Comparison of ENCODE assay signal across 16 cellular contexts in the genomic region with DNA sequence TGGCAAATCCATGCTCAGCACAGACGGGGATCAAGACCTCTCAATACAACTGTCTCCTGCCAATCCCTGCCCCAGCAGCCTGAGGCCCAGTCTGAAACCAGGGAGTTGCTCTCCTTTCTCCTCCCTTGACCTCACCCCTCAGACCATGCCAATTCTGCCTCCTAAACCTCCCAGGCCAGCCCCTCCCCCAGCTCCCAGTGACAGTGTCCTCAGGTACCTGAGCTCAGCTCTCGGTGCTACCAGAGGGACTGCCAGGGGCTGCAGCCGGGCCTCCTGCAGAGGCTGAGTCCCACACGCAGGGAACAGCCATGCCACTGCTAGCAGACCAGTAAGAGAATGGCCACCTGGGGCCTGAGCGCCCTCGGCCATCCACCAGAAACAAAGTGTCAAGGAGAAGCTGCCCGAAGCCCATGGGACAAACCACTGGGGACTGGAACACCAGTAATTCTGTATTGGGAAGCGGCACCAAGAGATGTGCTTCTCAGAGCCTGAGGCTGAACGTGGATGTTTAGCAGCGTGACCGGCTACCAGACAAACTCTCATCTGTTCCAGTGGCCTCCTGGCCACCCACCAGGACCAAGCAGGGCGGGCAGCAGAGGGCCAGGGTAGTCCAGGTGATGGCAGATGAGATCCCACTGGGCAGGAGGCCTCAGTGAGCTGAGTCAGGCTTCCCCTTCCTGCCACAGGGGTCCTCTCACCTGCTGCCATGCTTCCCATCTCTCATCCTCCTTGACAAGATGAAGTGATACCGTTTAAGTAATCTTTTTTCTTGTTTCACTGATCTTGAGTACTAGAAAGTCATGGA. TPM values are rescaled to one million over a fixed set of nuclear protein-coding genes. Genes with fewer than 3 reads are reported as not detected.
DNase-seq lines count a peak whose midpoint lies in the region; ATAC-seq, FAIRE-seq and TF ChIP-seq lines count a peak whose summit lies in the region.
"Had no signal": no experiment of that assay in that cellular context is flagged by ENCODE, and none has a peak within 500 bp of the region (broad histone marks: within the 10 kb centered on the region; RNA-seq: fewer than 3 reads in every experiment).

No MANE protein-coding gene starts in this region.

- H3K4me1 ChIP-seq in adrenal gland (replicated peaks in 1 of 2) = no peaks in the 10 kb centered on the region
- H3K4me1 ChIP-seq: A549 had no signal

- H3K4me3 Mint-ChIP-seq in activated CD4-positive, alpha-beta T cell treated with anti-CD3 and anti-CD28 coated beads for 36 hours = no peak overlapping the region
- H3K4me3 Mint-ChIP-seq: naive B cell; stimulated activated naive B cell treated with anti-CD40 and anti-IgM and Interleukin-4, amounts not matched to agents 10 μg/mL and 1 μg/mL and 100 μg/mL, for 72 hours had no signal

- no peak for TF ChIP-seq CTCF in adrenal gland (IDR thresholded peaks at IDR 0.05)

- no peaks in the 10 kb centered on the region for H3K9me3 ChIP-seq in adrenal gland (replicated peaks in 1 of 3)
- H3K9me3 ChIP-seq: A549 had no signal

- POLR2A ChIA-PET in activated CD4-positive, alpha-beta T cell treated with anti-CD3 and anti-CD28 coated beads for 36 hours (lab: Charles Lee) = no interaction called here

- CTCF ChIA-PET in activated CD4-positive, alpha-beta T cell treated with anti-CD3 and anti-CD28 coated beads for 36 hours (lab: Charles Lee) = no interaction called here

- H3K36me3 ChIP-seq in adrenal gland (replicated peaks in 1 of 2) = no peaks in the 10 kb centered on the region

- H3K4me1 Mint-ChIP-seq in activated CD4-positive, alpha-beta T cell treated with anti-CD3 and anti-CD28 coated beads for 36 hours = peaks cover 37% of the 10 kb centered on the region

- H3K9me3 Mint-ChIP-seq in activated CD4-positive, alpha-beta T cell treated with anti-CD3 and anti-CD28 coated beads for 36 hours (ENCODE audit: low read depth) = no peaks in the 10 kb centered on the region
- H3K9me3 Mint-ChIP-seq: naive B cell; stimulated activated naive B cell treated with anti-CD40 and anti-IgM and Interleukin-4, amounts not matched to agents 10 μg/mL and 1 μg/mL and 100 μg/mL, for 72 hours had no signal

- no peak for ATAC-seq in activated CD4-positive, alpha-beta T cell treated with anti-CD3 and anti-CD28 coated beads for 36 hours
- ATAC-seq in GM19395 (IDR thresholded peaks at IDR 0.05; ENCODE audit: unreplicated experiment) (no peak), HG02759 (IDR thresholded peaks at IDR 0.05; ENCODE audit: unreplicated experiment) (no peak)
- ATAC-seq: A549; left colon; stimulated activated naive B cell treated with anti-CD40 and anti-IgM and Interleukin-4, amounts not matched to agents 10 μg/mL and 1 μg/mL and 100 μg/mL, for 72 hours had no signal

- WGBS in adrenal gland, 4 donors = 90 to 94% (median 91%) methylated on average over 10 to 13 of the region's 13 CpGs

- no peaks in the 10 kb centered on the region for H3K27me3 ChIP-seq in adrenal gland

- no peak overlapping the region for H3K27ac Mint-ChIP-seq in activated CD4-positive, alpha-beta T cell treated with anti-CD3 and anti-CD28 coated beads for 36 hours

- H3K36me3 Mint-ChIP-seq in activated CD4-positive, alpha-beta T cell treated with anti-CD3 and anti-CD28 coated beads for 36 hours (ENCODE audit: low read depth) = no peaks in the 10 kb centered on the region
- H3K36me3 Mint-ChIP-seq: naive B cell; stimulated activated naive B cell treated with anti-CD40 and anti-IgM and Interleukin-4, amounts not matched to agents 10 μg/mL and 1 μg/mL and 100 μg/mL, for 72 hours had no signal

- peak; percentile 3 for DNase-seq in activated CD4-positive, alpha-beta T cell treated with anti-CD3 and anti-CD28 coated beads for 36 hours
- DNase-seq in activated CD4-positive, alpha-beta T cell treated with anti-CD3 and anti-CD28 coated beads, Interleukin-2, amount 50 U/mL, for 1 hour = no peak
- DNase-seq in GM12891 (ENCODE audit: insufficient read length, low spot score) (peak; percentile 1), adrenal gland (peak in 6 of 7 donors; percentile 1 to 39 (median 8)), posterior vena cava (ENCODE audit: low spot score) (peak; percentile 78), retina (no peak)
- DNase-seq: left colon; naive B cell; stimulated activated CD4-positive, alpha-beta T cell treated with anti-CD3 and anti-CD28 coated beads, Interleukin-4, amount 100 ng/mL, for 24 hours; stimulated activated naive B cell treated with anti-CD40 and anti-IgM and Interleukin-4, amounts not matched to agents 10 μg/mL and 1 μg/mL and 100 μg/mL, for 72 hours had no signal

- H3K27me3 Mint-ChIP-seq in activated CD4-positive, alpha-beta T cell treated with anti-CD3 and anti-CD28 coated beads for 36 hours = peaks cover 2% of the 10 kb centered on the region
- H3K27me3 Mint-ChIP-seq: naive B cell had no signal

- H3K4me3 ChIP-seq in adrenal gland = no peak overlapping the region
- H3K4me3 ChIP-seq: A549, SK-N-MC had no signal

- H3K27ac ChIP-seq in adrenal gland = no peak overlapping the region
- H3K27ac ChIP-seq: A549, SK-N-MC, VCaP had no signal

- intact Hi-C loops in activated CD4-positive, alpha-beta T cell treated with anti-CD3 and anti-CD28 coated beads for 36 hours (cut with DNase I, micrococcal nuclease) = no loop called here
- intact Hi-C loops in adrenal gland (cut with DNase I) (loop anchor here in 1 of 2 donors (5.0 kb wide), 1 partner anchor 473 kb away; no protein-coding TSS in a partner anchor), posterior vena cava (cut with DNase I) (no loop called here)

- no peak for FAIRE-seq in GM12891 (lab: Jason Lieb, UNC)
- FAIRE-seq: A549 had no signal

- no peak for TF ChIP-seq POLR2A in GM12891 (IDR thresholded peaks at IDR 0.05; ENCODE audit: low read depth, low read length)
- TF ChIP-seq POLR2A in adrenal gland (IDR thresholded peaks at IDR 0.05) = no peak

TF ChIP-seq in GM12891, 5 proteins besides CTCF, POLR2A, EP300 and RAD21:
- TF ChIP-seq POLR2AphosphoS5 (IDR thresholded peaks at IDR 0.05; ENCODE audit: low read depth, low read length) = no peak
- TF ChIP-seq POU2F2 (IDR thresholded peaks at IDR 0.05; ENCODE audit: low read depth, low read length) = no peak
- TF ChIP-seq TAF1 (IDR thresholded peaks at IDR 0.05; ENCODE audit: low read depth, low read length) = no peak
- no peak for TF ChIP-seq PAX5 (IDR thresholded peaks at IDR 0.05; ENCODE audit: insufficient read depth, low read length, severe bottlenecking)
- no peak for TF ChIP-seq SPI1 (IDR thresholded peaks at IDR 0.05; ENCODE audit: low read depth, low read length)

RNA-seq across cellular contexts. Expression of a gene that starts 0.6 kb away (rescaled TPM):
- 10 to 100 TPM; 10.8 to 11.6 TPM for total RNA-seq in activated CD4-positive, alpha-beta T cell treated with anti-CD3 and anti-CD28 coated beads for 36 hours
- polyA plus RNA-seq in GM12891 (2012; ENCODE audit: low read depth, missing spikeins) = not detected
- total RNA-seq in adrenal gland (not detected), posterior vena cava (not detected)
- polyA plus RNA-seq in adrenal gland = not detected
- total RNA-seq: epithelial cell of proximal tubule, left colon had no signal
- polyA plus RNA-seq: A549 had no signal

RNA-seq across cellular contexts. Expression of a gene that starts 13.7 kb away (rescaled TPM):
- total RNA-seq in activated CD4-positive, alpha-beta T cell treated with anti-CD3 and anti-CD28 coated beads for 36 hours = 10 to 100 TPM; 52.6 to 59.5 TPM
- not detected for polyA plus RNA-seq in GM12891 (2012; ENCODE audit: low read depth, missing spikeins)
- total RNA-seq in adrenal gland = under 1 TPM in 1 of 8 donors, not detected in 7; 0.31 TPM
- not detected for polyA plus RNA-seq in adrenal gland
- not detected for total RNA-seq in posterior vena cava
- total RNA-seq: left colon had no signal
- polyA plus RNA-seq: A549 had no signal

RNA-seq across cellular contexts. Expression of a gene that starts 48.4 kb away (rescaled TPM):
- 1 to 10 TPM; 3.1 to 3.3 TPM for total RNA-seq in activated CD4-positive, alpha-beta T cell treated with anti-CD3 and anti-CD28 coated beads for 36 hours
- polyA plus RNA-seq in GM12891 (2012; ENCODE audit: low read depth, missing spikeins) = 0.04 TPM
- 10 to 100 TPM in 2 of 8 donors, 1 to 10 TPM in 6; 5.5 to 14.5 (median 8.3) TPM for total RNA-seq in adrenal gland
- 1 to 10 TPM; 2.5 to 6.5 (median 6.4) TPM for polyA plus RNA-seq in adrenal gland
- total RNA-seq in posterior vena cava = under 1 TPM; 0.32 to 0.62 TPM

Comparison
In these comparisons a context has a peak if more than half of its experiments do, and no peak if none do; other contexts are left out.
1. DNase-seq: peak in activated CD4-positive, alpha-beta T cell treated with anti-CD3 and anti-CD28 coated beads for 36 hours (single experiment), GM12891 (single experiment), adrenal gland (6 of 7) and posterior vena cava (single experiment); none in activated CD4-positive, alpha-beta T cell treated with anti-CD3 and anti-CD28 coated beads, Interleukin-2, amount 50 U/mL, for 1 hour (single experiment) and retina (single experiment).
2. RNA of a gene that starts 0.6 kb away (total RNA-seq): 10.8 to 11.6 TPM in activated CD4-positive, alpha-beta T cell treated with anti-CD3 and anti-CD28 coated beads for 36 hours; not detected in adrenal gland and not detected in posterior vena cava; every median in the first group is over 10 times any median in the second.
3. RNA of a gene that starts 13.7 kb away (total RNA-seq): 52.6 to 59.5 TPM in activated CD4-positive, alpha-beta T cell treated with anti-CD3 and anti-CD28 coated beads for 36 hours; 0.31 TPM in adrenal gland and not detected in posterior vena cava; every median in the first group is over 10 times any median in the second.